8 cellular contexts compared by ENCODE assay signal in the genomic region with DNA sequence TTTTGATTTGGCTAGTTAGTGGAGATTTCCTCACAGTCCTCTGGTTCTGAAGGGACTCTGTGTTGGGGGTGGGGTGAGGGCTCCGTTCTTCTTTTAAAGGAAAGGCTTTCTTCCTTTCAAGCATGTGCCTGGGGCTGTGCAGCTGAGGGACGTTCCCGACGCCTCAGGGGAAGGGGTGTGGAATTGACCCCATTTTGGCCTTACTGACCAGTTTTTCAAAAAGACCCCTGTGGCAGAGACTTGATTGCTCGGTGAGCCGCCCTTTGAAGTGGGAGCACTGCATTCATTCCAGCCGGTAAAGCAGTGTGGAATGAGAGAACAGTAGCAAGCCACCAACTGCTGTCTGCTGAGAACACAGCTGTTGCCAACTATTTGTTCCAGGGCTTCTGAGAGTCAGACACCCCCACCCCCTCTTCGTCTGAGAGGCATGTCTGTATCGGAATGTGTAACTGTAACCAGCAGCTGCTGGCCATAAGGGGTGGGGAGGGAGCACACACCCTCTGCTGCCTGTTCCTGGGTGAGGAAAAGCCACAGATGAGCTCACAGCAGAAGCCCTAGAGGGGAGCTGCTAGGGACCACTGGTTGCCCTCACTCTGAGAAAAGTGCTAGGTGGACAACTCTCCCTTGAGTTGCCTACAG. TPM values are rescaled to one million over a fixed set of nuclear protein-coding genes. Genes with fewer than 3 reads are reported as not detected.
DNase-seq lines count a peak whose midpoint lies in the region; ATAC-seq and TF ChIP-seq lines count a peak whose summit lies in the region.

No MANE protein-coding gene starts in this region.

- peak overlapping the region; percentile 18 for H3K4me3 ChIP-seq in SJSA1
- peak overlapping the region; percentile 42 to 56 (median 52) for H3K4me3 ChIP-seq in esophagus muscularis mucosa
- H3K4me3 ChIP-seq in muscle layer of duodenum (ENCODE audit: low read depth in 1 of 2, low read length in 2 of 2): peak overlapping the region; percentile 51 to 56
- no peak overlapping the region for H3K4me3 ChIP-seq in urinary bladder (ENCODE audit: low read depth, low read length)

- H3K27me3 ChIP-seq in SJSA1 (replicated peaks): no peaks in the 10 kb centered on the region
- H3K27me3 ChIP-seq in esophagus muscularis mucosa: no peaks in the 10 kb centered on the region
- H3K27me3 ChIP-seq in muscle layer of duodenum (ENCODE audit: low read depth, low read length): no peaks in the 10 kb centered on the region

- intact Hi-C loops in esophagus muscularis mucosa (cut with DNase I): no loop called here

- no peak for TF ChIP-seq CTCF in esophagus muscularis mucosa (IDR thresholded peaks at IDR 0.05)

- H3K9me3 ChIP-seq in SJSA1 (replicated peaks) (no peaks in the 10 kb centered on the region), esophagus muscularis mucosa (no peaks in the 10 kb centered on the region), muscle layer of duodenum (ENCODE audit: control insufficient read depth in 1 of 2, low read length in 2 of 2) (no peaks in the 10 kb centered on the region)

- peak; percentile 84 for TF ChIP-seq EP300 in esophagus muscularis mucosa (IDR thresholded peaks at IDR 0.05)

- H3K27ac ChIP-seq in SJSA1 (peak overlapping the region; percentile 72), esophagus muscularis mucosa (replicated peaks in 1 of 4) (peak overlapping the region; percentile 89 to 94 (median 92)), muscle layer of duodenum (ENCODE audit: low read length) (peak overlapping the region; percentile 94), urinary bladder (ENCODE audit: low read depth) (peak overlapping the region; percentile 11)

- TF ChIP-seq POLR2A in esophagus muscularis mucosa (IDR thresholded peaks at IDR 0.05; ENCODE audit: low read depth): peak; percentile 59

- ATAC-seq in HG02885 (IDR thresholded peaks at IDR 0.05; ENCODE audit: poor library complexity, unreplicated experiment) (no peak), HG02763 (IDR thresholded peaks at IDR 0.05; ENCODE audit: unreplicated experiment) (no peak), GM21619 (IDR thresholded peaks at IDR 0.05; ENCODE audit: unreplicated experiment) (no peak)

- no peaks in the 10 kb centered on the region for H3K36me3 ChIP-seq in SJSA1
- no peaks in the 10 kb centered on the region for H3K36me3 ChIP-seq in esophagus muscularis mucosa
- H3K36me3 ChIP-seq in muscle layer of duodenum (ENCODE audit: control insufficient read depth in 1 of 2, insufficient read depth in 2 of 2, low read length in 2 of 2): no peaks in the 10 kb centered on the region
- H3K36me3 ChIP-seq in urinary bladder (ENCODE audit: insufficient read depth): no peaks in the 10 kb centered on the region

- peak; percentile 95 for DNase-seq in GM03348 (ENCODE audit: low spot score)
- DNase-seq in SJSA1 (ENCODE audit: low read depth in 1 of 2, low spot score in 2 of 2): peak; percentile 91 to 93
- DNase-seq in esophagus muscularis mucosa (ENCODE audit: extremely low spot score): peak; percentile 97

- peaks cover 46% of the 10 kb centered on the region for H3K4me1 ChIP-seq in SJSA1 (replicated peaks)
- H3K4me1 ChIP-seq in esophagus muscularis mucosa: peaks cover 90 to 100% (median 100%) of the 10 kb centered on the region in 4 donors
- H3K4me1 ChIP-seq in muscle layer of duodenum (ENCODE audit: control insufficient read depth in 1 of 2, insufficient read depth in 2 of 2, low read length in 2 of 2): peaks cover 32 to 73% of the 10 kb centered on the region in 2 donors
- H3K4me1 ChIP-seq in urinary bladder (ENCODE audit: insufficient read depth): no peaks in the 10 kb centered on the region

- 5% methylated on average over 9 of the region's 9 CpGs for WGBS in esophagus muscularis mucosa
- 10% methylated on average over 9 of the region's 9 CpGs for WGBS in urinary bladder

RNA-seq across cellular contexts. Expression of gene WBP1L, which starts 33.1 kb away (rescaled TPM):
- 13.3 and 21.0 TPM in 2 replicates for total RNA-seq in SJSA1 (2014; rRNA removed; shearing (Covaris generic))
- total RNA-seq in esophagus muscularis mucosa (100 to 1,000 TPM in 2 of 4 donors, 10 to 100 TPM in 2; 88.5 to 147 (median 112) TPM), urinary bladder (30.1 TPM)
- 42.6 TPM for polyA plus RNA-seq in urinary bladder

Comparison
In these comparisons a context has a peak if more than half of its experiments do, and no peak if none do; other contexts are left out.
1. H3K27ac ChIP-seq: peak in every context shown above with its lines; median percentile 94 in muscle layer of duodenum; 92 in esophagus muscularis mucosa; 72 in SJSA1; 11 in urinary bladder.